24 cellular contexts compared by ENCODE assay signal in the genomic region with DNA sequence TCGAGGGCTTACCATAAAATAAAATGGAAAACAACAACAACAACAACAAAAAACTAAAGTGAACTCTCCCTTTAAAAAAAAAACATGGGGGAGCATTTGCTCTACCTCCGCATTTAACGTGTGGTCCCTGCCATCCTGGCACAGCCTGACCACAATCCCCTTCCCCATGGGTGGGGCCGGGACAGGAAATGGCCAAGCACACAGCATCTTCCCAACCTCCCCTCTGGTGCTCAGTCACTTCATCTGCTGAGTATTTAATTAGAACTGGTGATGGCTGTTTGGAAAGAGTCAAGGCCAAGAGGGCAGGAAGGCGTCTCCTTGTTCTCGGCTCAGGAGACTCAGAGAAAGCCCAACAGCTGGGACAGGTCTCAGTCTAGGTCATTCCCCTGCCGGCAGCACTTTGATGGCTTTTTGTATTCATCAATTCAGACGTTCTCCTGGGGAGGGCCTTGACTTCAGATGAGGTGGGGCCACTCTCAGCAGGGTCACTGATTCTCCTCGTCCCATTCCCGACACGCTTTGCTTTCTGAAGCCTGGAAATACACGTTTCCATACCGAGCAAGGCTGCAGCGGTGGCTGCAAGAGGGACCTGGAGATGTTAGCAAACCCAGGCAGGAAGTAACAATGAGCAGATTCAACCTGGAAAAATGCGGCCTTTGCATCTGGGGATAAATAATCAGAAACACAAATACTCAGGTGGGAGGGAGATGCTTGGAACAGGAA. TPM values are rescaled to one million over a fixed set of nuclear protein-coding genes. Genes with fewer than 3 reads are reported as not detected.
"Had no signal": no experiment of that assay in that cellular context is flagged by ENCODE, and none has a peak within 500 bp of the region (broad histone marks: within the 10 kb centered on the region; RNA-seq: fewer than 3 reads in every experiment).

No MANE protein-coding gene starts in this region.

- H3K4me3 ChIP-seq: cardiac muscle cell had no signal

- H3K36me3 ChIP-seq: brain microvascular endothelial cell, cardiac muscle cell had no signal

- H3K4me3 Mint-ChIP-seq: activated CD4-positive, alpha-beta memory T cell treated with anti-CD3 and anti-CD28 coated beads for 36 hours; activated CD4-positive, alpha-beta T cell treated with anti-CD3 and anti-CD28 coated beads, Interleukin-2, amount 10 ng/mL, durations not matched to agents 7 days and 5 days; activated naive CD4-positive, alpha-beta T cell treated with anti-CD3 and anti-CD28 coated beads, Interleukin-2, amount 10 ng/mL, durations not matched to agents 7 days and 5 days; activated naive CD8-positive, alpha-beta T cell treated with anti-CD3 and anti-CD28 coated beads for 36 hours; activated T-helper 17 cell treated with anti-CD3 and anti-CD28 coated beads, Interleukin-2, amount 50 U/mL, for 72 hours had no signal

- H3K27me3 ChIP-seq: brain microvascular endothelial cell had no signal

- H3K27ac ChIP-seq: brain microvascular endothelial cell, cardiac muscle cell had no signal

- DNase-seq: activated CD4-positive, alpha-beta memory T cell treated with anti-CD3 and anti-CD28 coated beads for 36 hours; activated CD4-positive, alpha-beta T cell treated with anti-CD3 and anti-CD28 coated beads, Interleukin-2, amount 10 ng/mL, durations not matched to agents 7 days and 5 days; activated CD4-positive, CD25-positive, alpha-beta regulatory T cell; activated CD8-positive, alpha-beta memory T cell treated with anti-CD3 and anti-CD28 coated beads for 24 hours; activated gamma-delta T cell treated with Interleukin-2 at 50 U/mL for 16 hours; activated naive CD4-positive, alpha-beta T cell treated with anti-CD3 and anti-CD28 coated beads, Interleukin-2, amount 10 ng/mL, durations not matched to agents 7 days and 5 days; activated naive CD8-positive, alpha-beta T cell treated with anti-CD3 and anti-CD28 coated beads for 36 hours; activated T-cell treated with anti-CD3 and anti-CD28 coated beads, Interleukin-2, amount 50 U/mL, for 48 hours; brain microvascular endothelial cell; Kasumi-1; KBM-7; NCI-H1105 treated with DMSO at 0.1 percent for 48 hours; NCI-H1436 treated with DMSO at 0.1 percent for 48 hours; NCI-H187; NCI-H2081; NCI-H446 treated with DMSO at 0.1 percent for 48 hours; NCI-H524 treated with DMSO at 0.1 percent for 48 hours; NCI-H774; SIG-M5; T-helper 2 cell; T1000 had no signal

- H3K27ac Mint-ChIP-seq: activated CD4-positive, alpha-beta memory T cell treated with anti-CD3 and anti-CD28 coated beads for 36 hours; activated CD4-positive, alpha-beta T cell treated with anti-CD3 and anti-CD28 coated beads, Interleukin-2, amount 10 ng/mL, durations not matched to agents 7 days and 5 days; activated naive CD4-positive, alpha-beta T cell treated with anti-CD3 and anti-CD28 coated beads, Interleukin-2, amount 10 ng/mL, durations not matched to agents 7 days and 5 days; activated naive CD8-positive, alpha-beta T cell treated with anti-CD3 and anti-CD28 coated beads for 36 hours; activated T-helper 17 cell treated with anti-CD3 and anti-CD28 coated beads, Interleukin-2, amount 50 U/mL, for 72 hours had no signal

- H3K36me3 Mint-ChIP-seq: activated CD4-positive, alpha-beta memory T cell treated with anti-CD3 and anti-CD28 coated beads for 36 hours; activated naive CD4-positive, alpha-beta T cell treated with anti-CD3 and anti-CD28 coated beads, Interleukin-2, amount 10 ng/mL, durations not matched to agents 7 days and 5 days; activated naive CD8-positive, alpha-beta T cell treated with anti-CD3 and anti-CD28 coated beads for 36 hours had no signal

- ATAC-seq: activated T-helper 17 cell treated with anti-CD3 and anti-CD28 coated beads, Interleukin-2, amount 50 U/mL, for 72 hours had no signal

- H3K27me3 Mint-ChIP-seq: activated naive CD4-positive, alpha-beta T cell treated with anti-CD3 and anti-CD28 coated beads, Interleukin-2, amount 10 ng/mL, durations not matched to agents 7 days and 5 days had no signal

- H3K4me1 Mint-ChIP-seq: activated CD4-positive, alpha-beta T cell treated with anti-CD3 and anti-CD28 coated beads, Interleukin-2, amount 10 ng/mL, durations not matched to agents 7 days and 5 days; activated naive CD4-positive, alpha-beta T cell treated with anti-CD3 and anti-CD28 coated beads, Interleukin-2, amount 10 ng/mL, durations not matched to agents 7 days and 5 days; activated naive CD8-positive, alpha-beta T cell treated with anti-CD3 and anti-CD28 coated beads for 36 hours; activated T-helper 17 cell treated with anti-CD3 and anti-CD28 coated beads, Interleukin-2, amount 50 U/mL, for 72 hours had no signal

RNA-seq across cellular contexts. Expression of a gene that starts 44.4 kb away (rescaled TPM):
- total RNA-seq: activated CD4-positive, alpha-beta memory T cell treated with anti-CD3 and anti-CD28 coated beads for 36 hours; activated CD4-positive, alpha-beta T cell treated with anti-CD3 and anti-CD28 coated beads, Interleukin-2, amount 10 ng/mL, durations not matched to agents 7 days and 5 days; activated naive CD8-positive, alpha-beta T cell treated with anti-CD3 and anti-CD28 coated beads for 36 hours; activated T-helper 17 cell treated with anti-CD3 and anti-CD28 coated beads, Interleukin-2, amount 50 U/mL, for 72 hours; OCI-LY7 had no signal
- polyA plus RNA-seq: cardiac muscle cell had no signal
